ENCODE assay signal across 1 cellular context in genomic region chr4:140426610-140427103, GRCh38.
A peak's percentile ranks its signal among the peaks of the same experiment; 100 is the strongest.
TF ChIP-seq lines count a peak whose summit lies in the region.

No MANE protein-coding gene starts in this region.

TF ChIP-seq in HepG2, 621 proteins besides CTCF, POLR2A, EP300 and RAD21 (continued from another document):
- TF ChIP-seq GMEB1 (CRISPR knock-in tag; IDR thresholded peaks at IDR 0.05; ENCODE audit: borderline replicate concordance) (peak; percentile 9; the same call in 1 of the 2 replicates), TCF12 (IDR thresholded peaks at IDR 0.05) (no peak), TCF12 (CRISPR knock-in tag; IDR thresholded peaks at IDR 0.05) (no peak), ZNF160 (CRISPR knock-in tag; IDR thresholded peaks at IDR 0.05) (no peak), CCDC6 (CRISPR knock-in tag; IDR thresholded peaks at IDR 0.05) (peak; percentile 14; the same call in 1 of the 2 replicates), RELA (CRISPR knock-in tag; IDR thresholded peaks at IDR 0.05) (no peak), KLF16 (CRISPR knock-in tag; IDR thresholded peaks at IDR 0.05) (no peak), ZNF777 (CRISPR knock-in tag; IDR thresholded peaks at IDR 0.05) (peak; percentile 70), ZSCAN20 (CRISPR knock-in tag; IDR thresholded peaks at IDR 0.05; ENCODE audit: borderline replicate concordance) (0 out of 2 replicates have a peak, but pooled peaks have one; percentile 51), CHCHD3 (CRISPR knock-in tag; IDR thresholded peaks at IDR 0.05) (no peak), ZNF101 (CRISPR knock-in tag; IDR thresholded peaks at IDR 0.05; ENCODE audit: borderline replicate concordance, low read depth) (no peak), IRX3 (CRISPR knock-in tag; IDR thresholded peaks at IDR 0.05; ENCODE audit: borderline replicate concordance, low read depth) (no peak), NFATC3 (CRISPR knock-in tag; IDR thresholded peaks at IDR 0.05) (0 out of 2 replicates have a peak, but pooled peaks have one; percentile 24)
